In the genomic region with DNA sequence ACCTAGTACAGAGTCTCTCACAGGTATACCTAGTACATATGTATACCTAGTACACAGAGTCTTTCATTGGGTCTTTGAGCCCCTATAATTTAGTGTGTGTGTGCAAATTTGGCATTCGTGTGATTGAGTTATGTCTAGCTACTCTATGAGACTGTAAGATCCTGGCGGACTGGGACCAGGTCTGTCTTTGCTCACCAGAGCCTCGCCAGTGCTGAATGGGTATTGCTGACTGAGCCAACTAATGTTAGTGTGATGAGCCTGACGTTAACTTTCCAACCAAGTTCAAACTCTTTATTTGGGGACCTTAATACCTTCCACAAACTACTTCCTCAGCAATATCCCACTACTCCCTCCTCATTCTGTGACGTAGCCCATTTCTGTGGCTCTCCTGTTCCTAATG, we compare ENCODE assay signal across 17 cellular contexts. TPM values are rescaled to one million over a fixed set of nuclear protein-coding genes. Genes with fewer than 3 reads are reported as not detected.
A peak's percentile ranks its signal among the peaks of the same experiment; 100 is the strongest.
DNase-seq lines count a peak whose midpoint lies in the region; ATAC-seq and TF ChIP-seq lines count a peak whose summit lies in the region.
"Had no signal": no experiment of that assay in that cellular context is flagged by ENCODE, and none has a peak within 500 bp of the region (broad histone marks: within the 10 kb centered on the region; RNA-seq: fewer than 3 reads in every experiment).

No MANE protein-coding gene starts in this region.

- no peak overlapping the region for H2BK12ac ChIP-seq in H9 (ENCODE audit: insufficient read length, low read depth, low read length)

- H3K4me1 Mint-ChIP-seq in H9 = peaks cover 35 to 38% of the 10 kb centered on the region in 2 experiments
- H3K4me1 Mint-ChIP-seq in endodermal cell = peaks cover 10% of the 10 kb centered on the region

- H3K4me3 ChIP-seq in BE2C (ENCODE audit: low read depth, low read length) (no peak overlapping the region), WERI-Rb-1 (ENCODE audit: low read depth, low read length) (no peak overlapping the region), endodermal cell (ENCODE audit: low read length) (no peak overlapping the region), thyroid gland (replicated peaks in 1 of 3) (no peak overlapping the region)
- H3K4me3 ChIP-seq: BLaER1 treated with 17β-estradiol and CSF1 and Interleukin-3, amounts not matched to agents 10 nM and 100 nM; GM12878 had no signal

- intact Hi-C loops in thyroid gland (cut with DNase I) = no loop called here

- H3K56ac ChIP-seq in H9 (ENCODE audit: insufficient read length, low read depth, low read length) = no peak overlapping the region

- H2BK5ac ChIP-seq in H9 (ENCODE audit: insufficient read length, low read length) = no peak overlapping the region

- WGBS in H9 (ENCODE audit: extremely low coverage, insufficient read length, low lambda C conversion rate) = no CpG with 5 or more reads among the region's 5 CpGs
- 80 to 86% methylated on average over 4 to 5 of the region's 5 CpGs for WGBS in endodermal cell (ENCODE audit: insufficient coverage in 1 of 2, insufficient read length in 1 of 2), 2 experiments
- 95 to 97% methylated on average over 5 of the region's 5 CpGs for WGBS in thyroid gland, 2 donors

- H3K27ac Mint-ChIP-seq in H9 (no peak overlapping the region), endodermal cell (no peak overlapping the region)
- H3K27ac Mint-ChIP-seq: CD8-positive, alpha-beta T cell; HFFc6 had no signal

- no peaks in the 10 kb centered on the region for H4K20me1 ChIP-seq in H9 (ENCODE audit: control insufficient read depth, insufficient read depth, insufficient read length)
- H4K20me1 ChIP-seq: BLaER1 treated with 17β-estradiol and CSF1 and Interleukin-3, amounts not matched to agents 10 nM and 100 nM had no signal

- H4K91ac ChIP-seq in H9 (ENCODE audit: insufficient read length, low read depth, low read length) = no peak overlapping the region

- H3K9me3 ChIP-seq in BE2C (no peaks in the 10 kb centered on the region), H9 (ENCODE audit: control insufficient read depth, low read depth, low read length) (no peaks in the 10 kb centered on the region), WERI-Rb-1 (ENCODE audit: severe bottlenecking) (no peaks in the 10 kb centered on the region), endodermal cell (ENCODE audit: control insufficient read depth, low read length) (no peaks in the 10 kb centered on the region), thyroid gland (no peaks in the 10 kb centered on the region)
- H3K9me3 ChIP-seq: BLaER1 treated with 17β-estradiol and CSF1 and Interleukin-3, amounts not matched to agents 10 nM and 100 nM had no signal

- H3K14ac ChIP-seq in H9 (ENCODE audit: insufficient read depth, low read length) = no peak overlapping the region

- no peak overlapping the region for H3K27ac ChIP-seq in H9 (ENCODE audit: insufficient read length, low read depth, low read length)
- no peak overlapping the region for H3K27ac ChIP-seq in WERI-Rb-1
- H3K27ac ChIP-seq in endodermal cell (ENCODE audit: low read depth, low read length) = no peak overlapping the region
- H3K27ac ChIP-seq in thyroid gland = no peak overlapping the region
- H3K27ac ChIP-seq: BLaER1 treated with 17β-estradiol and CSF1 and Interleukin-3, amounts not matched to agents 10 nM and 100 nM had no signal

- H4K8ac ChIP-seq in H9 (replicated peaks; ENCODE audit: insufficient read length, low read depth, low read length) = no peak overlapping the region

- no peak overlapping the region for H3K4me3 Mint-ChIP-seq in H9
- H3K4me3 Mint-ChIP-seq in endodermal cell = no peak overlapping the region
- H3K4me3 Mint-ChIP-seq: CD8-positive, alpha-beta T cell; HFFc6 had no signal

- TF ChIP-seq CTCF in BE2C (IDR thresholded peaks at IDR 0.05; ENCODE audit: low read depth, low read length) (0 out of 2 replicates have a peak, but pooled peaks have one; percentile 12), H9 (conservative IDR thresholded peaks at IDR 0.05) (0 out of 3 replicates have a peak, but pooled peaks have one; percentile 18), WERI-Rb-1 (IDR thresholded peaks at IDR 0.05; ENCODE audit: low read depth, low read length) (0 out of 2 replicates have a peak, but pooled peaks have one; percentile 1), endodermal cell (conservative IDR thresholded peaks at IDR 0.05) (peak; percentile 36), thyroid gland (IDR thresholded peaks at IDR 0.05) (no peak)

- TF ChIP-seq POLR2A in thyroid gland (IDR thresholded peaks at IDR 0.05) = no peak

- no peak overlapping the region for H2BK120ac ChIP-seq in H9 (ENCODE audit: low read depth, low read length, poor library complexity, severe bottlenecking)

- H2BK20ac ChIP-seq in H9 (ENCODE audit: low read depth, low read length, poor library complexity, severe bottlenecking) = no peak overlapping the region

- DNase-seq in BE2C (no peak), H9 (no peak), WERI-Rb-1 (no peak), endodermal cell (no peak), NCI-H187 (lab: John Stamatoyannopoulos, UW) (no peak), thyroid gland (no peak)
- DNase-seq: 8988T; Calu3; CD8-positive, alpha-beta T cell; DMS79 treated with DMSO at 0.1 percent for 48 hours; GF-D8; HCEC 1CT; HFFc6 had no signal

- H3K36me3 Mint-ChIP-seq in H9 (ENCODE audit: insufficient read depth in 1 of 3, low read depth in 3 of 3) (no peaks in the 10 kb centered on the region), endodermal cell (ENCODE audit: low read depth) (no peaks in the 10 kb centered on the region)

- no peak overlapping the region for H3K4me2 ChIP-seq in H9 (ENCODE audit: insufficient read depth, insufficient read length, low read length)
- H3K4me2 ChIP-seq: BLaER1 treated with 17β-estradiol and CSF1 and Interleukin-3, amounts not matched to agents 10 nM and 100 nM had no signal

- H4K5ac ChIP-seq in H9 (ENCODE audit: insufficient read length, low read depth, low read length) = no peak overlapping the region

- no peaks in the 10 kb centered on the region for H3K23me2 ChIP-seq in H9 (ENCODE audit: insufficient read length, low read depth, low read length, poor library complexity, severe bottlenecking)

- no peaks in the 10 kb centered on the region for H3K79me2 ChIP-seq in H9 (ENCODE audit: insufficient read depth, low read length)

- ATAC-seq in HG03571 (IDR thresholded peaks at IDR 0.05; ENCODE audit: unreplicated experiment) = no peak
- ATAC-seq: CD8-positive, alpha-beta T cell; GM12878; HepG2 had no signal

- H2AFZ ChIP-seq in H9 (ENCODE audit: low read length) = no peak overlapping the region

- no peak overlapping the region for H2BK15ac ChIP-seq in H9 (ENCODE audit: low read depth, low read length)

- no peak overlapping the region for H3T11ph ChIP-seq in H9 (ENCODE audit: low read length)

- H3K36me3 ChIP-seq in BE2C (no peaks in the 10 kb centered on the region), WERI-Rb-1 (no peaks in the 10 kb centered on the region), endodermal cell (ENCODE audit: control insufficient read depth, insufficient read depth, low read length) (no peaks in the 10 kb centered on the region), thyroid gland (no peaks in the 10 kb centered on the region)

- H3K9ac ChIP-seq in H9 (ENCODE audit: extremely low read depth, insufficient read length, low read length) = no peak overlapping the region
- H3K9ac ChIP-seq in endodermal cell (ENCODE audit: extremely low read depth, low read length, poor library complexity, severe bottlenecking) = no peak overlapping the region
- H3K9ac ChIP-seq: BLaER1 treated with 17β-estradiol and CSF1 and Interleukin-3, amounts not matched to agents 10 nM and 100 nM had no signal

- H3K79me1 ChIP-seq in H9 (ENCODE audit: insufficient read depth, low read depth, low read length, poor library complexity, severe bottlenecking) = no peaks in the 10 kb centered on the region

- H3K9me3 Mint-ChIP-seq in H9 = no peaks in the 10 kb centered on the region
- H3K9me3 Mint-ChIP-seq in endodermal cell = no peaks in the 10 kb centered on the region
- H3K9me3 Mint-ChIP-seq: CD8-positive, alpha-beta T cell; HFFc6 had no signal

- H3K18ac ChIP-seq in H9 (ENCODE audit: insufficient read length, low read depth, low read length) = no peak overlapping the region

- H3K27me3 ChIP-seq in BE2C (no peaks in the 10 kb centered on the region), H9 (ENCODE audit: insufficient read depth, low read length) (no peaks in the 10 kb centered on the region), WERI-Rb-1 (ENCODE audit: insufficient read depth, low read depth, severe bottlenecking) (no peaks in the 10 kb centered on the region), endodermal cell (ENCODE audit: control insufficient read depth, insufficient read depth, low read length, poor library complexity, severe bottlenecking) (no peaks in the 10 kb centered on the region), thyroid gland (no peaks in the 10 kb centered on the region)
- H3K27me3 ChIP-seq: BLaER1 treated with 17β-estradiol and CSF1 and Interleukin-3, amounts not matched to agents 10 nM and 100 nM had no signal

- H3K27me3 Mint-ChIP-seq in H9 (ENCODE audit: low read depth) (no peaks in the 10 kb centered on the region), endodermal cell (ENCODE audit: insufficient read depth) (no peaks in the 10 kb centered on the region)

- peaks cover 6% of the 10 kb centered on the region; the same call in 1 of the 2 replicates for H3K4me1 ChIP-seq in BE2C
- H3K4me1 ChIP-seq in H9 (ENCODE audit: insufficient read depth, low read length) = no peaks in the 10 kb centered on the region; the same call in 1 of the 2 replicates
- no peaks in the 10 kb centered on the region for H3K4me1 ChIP-seq in endodermal cell (ENCODE audit: control insufficient read depth, insufficient read depth, low read length)
- peaks cover 0 to 10% of the 10 kb centered on the region in 2 donors for H3K4me1 ChIP-seq in thyroid gland

- no peak overlapping the region for H3K23ac ChIP-seq in H9 (ENCODE audit: insufficient read length, low read depth, low read length)

- no peak overlapping the region for H2AK5ac ChIP-seq in H9 (ENCODE audit: insufficient read length, low read length)

- H3K4ac ChIP-seq in H9 (ENCODE audit: low read depth, low read length) = no peak overlapping the region

RNA-seq across cellular contexts. Expression of a gene that starts 35.6 kb away (rescaled TPM):
- 6.5 TPM for polyA plus RNA-seq in BE2C (2012; ENCODE audit: insufficient read depth, insufficient read length, low read depth)
- total RNA-seq in H9 (2021) (28.6 and 29.1 TPM in 2 replicates), endodermal cell (10 to 100 TPM; 18.8 to 20.9 TPM), thyroid gland (10 to 100 TPM; 33.4 to 36.7 (median 36.2) TPM)
- polyA plus RNA-seq in endodermal cell (2013, experiment 1 of 2) = 31.0 TPM
- 29.1 TPM for polyA plus RNA-seq in endodermal cell (2013, experiment 2 of 2)

Comparison
In these comparisons a context has a peak if more than half of its experiments do, and no peak if none do; other contexts are left out.
1. CTCF ChIP-seq: peak in BE2C (single experiment), H9 (single experiment), WERI-Rb-1 (single experiment) and endodermal cell (single experiment); none in thyroid gland (0 of 6).